11 cellular contexts compared by ENCODE assay signal in the genomic region with DNA sequence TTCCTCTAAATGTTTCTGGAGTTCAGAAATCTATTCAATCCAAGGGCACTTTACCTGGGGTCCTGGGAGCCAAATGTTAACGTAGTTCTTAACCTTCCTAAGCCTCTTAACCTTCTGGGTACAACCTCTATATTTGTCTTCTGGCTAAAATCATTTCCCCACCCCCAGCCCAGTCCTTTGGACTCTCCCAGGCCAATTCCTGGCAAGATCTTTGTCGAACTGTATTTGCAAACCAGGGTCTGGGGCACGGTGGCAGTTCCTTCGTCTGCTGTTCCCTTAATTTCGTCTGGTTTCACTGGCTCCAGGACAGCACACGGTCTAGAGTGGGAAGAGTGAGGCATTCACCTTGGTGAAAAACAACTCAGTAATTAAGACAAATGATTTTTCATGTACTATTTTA. TPM values are rescaled to one million over a fixed set of nuclear protein-coding genes. Genes with fewer than 3 reads are reported as not detected.
A peak's percentile ranks its signal among the peaks of the same experiment; 100 is the strongest.
DNase-seq lines count a peak whose midpoint lies in the region; ATAC-seq, FAIRE-seq and TF ChIP-seq lines count a peak whose summit lies in the region.
"Had no signal": no experiment of that assay in that cellular context is flagged by ENCODE, and none has a peak within 500 bp of the region (broad histone marks: within the 10 kb centered on the region; RNA-seq: fewer than 3 reads in every experiment).

No MANE protein-coding gene starts in this region.

- H3K4me2 ChIP-seq in Karpas-422 (ENCODE audit: low read depth, low read length, poor library complexity, severe bottlenecking), result peak overlapping the region; percentile 59

- H3K4me1 ChIP-seq in Karpas-422 (ENCODE audit: low read length), result peaks cover 10% of the 10 kb centered on the region
- peaks cover 4 to 15% (median 7%) of the 10 kb centered on the region in 3 donors for H3K4me1 ChIP-seq in pancreas

- 34 to 35% methylated on average over 6 of the region's 6 CpGs for WGBS in pancreas, 2 donors

- H3K79me2 ChIP-seq in Karpas-422 (ENCODE audit: low read length), result 0 out of 2 replicates have a peak, but pooled peaks cover 3% of the 10 kb centered on the region

- H3K36me3 ChIP-seq in Karpas-422 (ENCODE audit: insufficient read depth, low read length), result peaks cover 17% of the 10 kb centered on the region; the same call in 1 of the 2 replicates
- peaks cover 0 to 9% (median 3%) of the 10 kb centered on the region in 3 donors for H3K36me3 ChIP-seq in pancreas

- H3K9ac ChIP-seq in Karpas-422 (ENCODE audit: low read length), result peak overlapping the region; percentile 60; the same call in 1 of the 2 replicates

- H3K4me3 ChIP-seq in Karpas-422 (ENCODE audit: low read length) (peak overlapping the region; percentile 90; the same call in 1 of the 2 replicates), coronary artery (peak overlapping the region; percentile 82), pancreas (peak overlapping the region in 2 of 4 donors; percentile 61 to 68)

- ATAC-seq in activated CD4-positive, alpha-beta T cell treated with anti-CD3 and anti-CD28 coated beads for 36 hours, result no peak
- ATAC-seq in pancreas (peak in 3 of 4 donors; percentile 2 to 30 (median 7)), GM21526 (IDR thresholded peaks at IDR 0.05; ENCODE audit: low FRiP score, unreplicated experiment) (no peak), HG03025 (IDR thresholded peaks at IDR 0.05; ENCODE audit: low FRiP score, unreplicated experiment) (no peak)
- ATAC-seq in stimulated activated naive B cell treated with anti-CD40 and anti-IgM and Interleukin-4, amounts not matched to agents 10 μg/mL and 1 μg/mL and 100 μg/mL, for 72 hours (replicated peaks), result no peak

- no peak for FAIRE-seq in pancreas (lab: Jason Lieb, UNC)
- FAIRE-seq: A204.1, small intestine, TTC549 had no signal

- H3K27me3 Mint-ChIP-seq in activated CD4-positive, alpha-beta T cell treated with anti-CD3 and anti-CD28 coated beads for 36 hours, result no peaks in the 10 kb centered on the region
- no peaks in the 10 kb centered on the region for H3K27me3 Mint-ChIP-seq in stimulated activated naive B cell treated with anti-CD40 and anti-IgM and Interleukin-4, amounts not matched to agents 10 μg/mL and 1 μg/mL and 100 μg/mL, for 72 hours

- POLR2A ChIA-PET in activated CD4-positive, alpha-beta T cell treated with anti-CD3 and anti-CD28 coated beads for 36 hours (lab: Charles Lee), result no interaction called here

- H3K4me1 Mint-ChIP-seq in activated CD4-positive, alpha-beta T cell treated with anti-CD3 and anti-CD28 coated beads for 36 hours, result peaks cover 12% of the 10 kb centered on the region
- H3K4me1 Mint-ChIP-seq in stimulated activated naive B cell treated with anti-CD40 and anti-IgM and Interleukin-4, amounts not matched to agents 10 μg/mL and 1 μg/mL and 100 μg/mL, for 72 hours, result peaks cover 9 to 16% of the 10 kb centered on the region in 2 donors

- H3K27ac Mint-ChIP-seq in activated CD4-positive, alpha-beta T cell treated with anti-CD3 and anti-CD28 coated beads for 36 hours, result no peak overlapping the region
- no peak overlapping the region for H3K27ac Mint-ChIP-seq in stimulated activated naive B cell treated with anti-CD40 and anti-IgM and Interleukin-4, amounts not matched to agents 10 μg/mL and 1 μg/mL and 100 μg/mL, for 72 hours

- CTCF ChIA-PET in activated CD4-positive, alpha-beta T cell treated with anti-CD3 and anti-CD28 coated beads for 36 hours (lab: Charles Lee), result interaction anchor here (1.3 kb wide), 1 partner anchor 13 kb away, joined by 3 read pairs; no protein-coding TSS in a partner anchor

- DNase-seq in activated CD4-positive, alpha-beta T cell treated with anti-CD3 and anti-CD28 coated beads for 36 hours, result no peak
- no peak for DNase-seq in activated CD4-positive, alpha-beta T cell treated with anti-CD3 and anti-CD28 coated beads, Interleukin-2, amount 50 U/mL, for 4 hours
- DNase-seq in Karpas-422 (no peak), coronary artery (ENCODE audit: low spot score) (no peak), pancreas (peak in 2 of 6 donors; percentile 24 to 27)
- DNase-seq in stimulated activated naive B cell treated with anti-CD40 and anti-IgM and Interleukin-4, amounts not matched to agents 10 μg/mL and 1 μg/mL and 100 μg/mL, for 72 hours, result no peak

- H3K9me2 ChIP-seq in Karpas-422 (replicated peaks; ENCODE audit: insufficient read depth, low read length), result no peaks in the 10 kb centered on the region

- TF ChIP-seq CTCF in coronary artery (IDR thresholded peaks at IDR 0.05) (no peak), pancreas (IDR thresholded peaks at IDR 0.05) (no peak)

- H3K9me3 Mint-ChIP-seq in activated CD4-positive, alpha-beta T cell treated with anti-CD3 and anti-CD28 coated beads for 36 hours (ENCODE audit: low read depth), result no peaks in the 10 kb centered on the region
- H3K9me3 Mint-ChIP-seq in stimulated activated naive B cell treated with anti-CD40 and anti-IgM and Interleukin-4, amounts not matched to agents 10 μg/mL and 1 μg/mL and 100 μg/mL, for 72 hours, result no peaks in the 10 kb centered on the region

- H2AFZ ChIP-seq in Karpas-422 (ENCODE audit: low read length), result no peak overlapping the region

- H3K36me3 Mint-ChIP-seq in activated CD4-positive, alpha-beta T cell treated with anti-CD3 and anti-CD28 coated beads for 36 hours (ENCODE audit: low read depth), result peaks cover 18% of the 10 kb centered on the region
- H3K36me3 Mint-ChIP-seq in stimulated activated naive B cell treated with anti-CD40 and anti-IgM and Interleukin-4, amounts not matched to agents 10 μg/mL and 1 μg/mL and 100 μg/mL, for 72 hours, result peaks cover 17 to 22% of the 10 kb centered on the region in 2 donors

- peaks cover 11% of the 10 kb centered on the region for H4K20me1 ChIP-seq in Karpas-422 (ENCODE audit: insufficient read depth, low read depth, low read length)

- H3K27ac ChIP-seq in Karpas-422 (ENCODE audit: low read length), result no peak overlapping the region
- H3K27ac ChIP-seq in coronary artery, result peak overlapping the region in 1 of 2 donors; percentile 96
- H3K27ac ChIP-seq in pancreas, result peak overlapping the region; percentile 31 to 81 (median 74)

- intact Hi-C loops in activated CD4-positive, alpha-beta T cell treated with anti-CD3 and anti-CD28 coated beads for 36 hours (cut with DNase I, micrococcal nuclease), result loop anchor here (5.0 to 10.0 kb wide), 3 partner anchors 63 to 493 kb away; a partner anchor contains a TSS
- intact Hi-C loops in pancreas (cut with DNase I), result no loop called here

- H3K4me3 Mint-ChIP-seq in activated CD4-positive, alpha-beta T cell treated with anti-CD3 and anti-CD28 coated beads for 36 hours, result peak overlapping the region; percentile 85
- no peak overlapping the region for H3K4me3 Mint-ChIP-seq in stimulated activated naive B cell treated with anti-CD40 and anti-IgM and Interleukin-4, amounts not matched to agents 10 μg/mL and 1 μg/mL and 100 μg/mL, for 72 hours

- H3K27me3 ChIP-seq in Karpas-422 (ENCODE audit: low read length) (no peaks in the 10 kb centered on the region), pancreas (no peaks in the 10 kb centered on the region)

- H3K9me3 ChIP-seq in Karpas-422 (ENCODE audit: low read length) (no peaks in the 10 kb centered on the region), pancreas (no peaks in the 10 kb centered on the region)

RNA-seq across cellular contexts. Expression of a gene that starts 0.8 kb away (rescaled TPM):
- 100 to 1,000 TPM; 593 to 674 TPM for total RNA-seq in activated CD4-positive, alpha-beta T cell treated with anti-CD3 and anti-CD28 coated beads for 36 hours
- 364 and 450 TPM in 2 replicates for total RNA-seq in Karpas-422 (2014; rRNA removed; shearing (Covaris generic); ENCODE audit: low replicate concordance)
- total RNA-seq in pancreas, result 100 to 1,000 TPM; 182 to 462 (median 342) TPM
- polyA plus RNA-seq in pancreas, result 100 to 1,000 TPM; 112 to 202 TPM

Comparison
In these comparisons a context has a peak if more than half of its experiments do, and no peak if none do; other contexts are left out.
1. ATAC-seq: peak in pancreas (3 of 4); none in activated CD4-positive, alpha-beta T cell treated with anti-CD3 and anti-CD28 coated beads for 36 hours (single experiment), GM21526 (single experiment), HG03025 (single experiment) and stimulated activated naive B cell treated with anti-CD40 and anti-IgM and Interleukin-4, amounts not matched to agents 10 μg/mL and 1 μg/mL and 100 μg/mL, for 72 hours (0 of 2).
2. intact Hi-C loops: an anchor here in activated CD4-positive, alpha-beta T cell treated with anti-CD3 and anti-CD28 coated beads for 36 hours (5.0 to 10.0 kb wide); none called in pancreas.